Comparison of ENCODE assay signal across 8 cellular contexts in the genomic region with DNA sequence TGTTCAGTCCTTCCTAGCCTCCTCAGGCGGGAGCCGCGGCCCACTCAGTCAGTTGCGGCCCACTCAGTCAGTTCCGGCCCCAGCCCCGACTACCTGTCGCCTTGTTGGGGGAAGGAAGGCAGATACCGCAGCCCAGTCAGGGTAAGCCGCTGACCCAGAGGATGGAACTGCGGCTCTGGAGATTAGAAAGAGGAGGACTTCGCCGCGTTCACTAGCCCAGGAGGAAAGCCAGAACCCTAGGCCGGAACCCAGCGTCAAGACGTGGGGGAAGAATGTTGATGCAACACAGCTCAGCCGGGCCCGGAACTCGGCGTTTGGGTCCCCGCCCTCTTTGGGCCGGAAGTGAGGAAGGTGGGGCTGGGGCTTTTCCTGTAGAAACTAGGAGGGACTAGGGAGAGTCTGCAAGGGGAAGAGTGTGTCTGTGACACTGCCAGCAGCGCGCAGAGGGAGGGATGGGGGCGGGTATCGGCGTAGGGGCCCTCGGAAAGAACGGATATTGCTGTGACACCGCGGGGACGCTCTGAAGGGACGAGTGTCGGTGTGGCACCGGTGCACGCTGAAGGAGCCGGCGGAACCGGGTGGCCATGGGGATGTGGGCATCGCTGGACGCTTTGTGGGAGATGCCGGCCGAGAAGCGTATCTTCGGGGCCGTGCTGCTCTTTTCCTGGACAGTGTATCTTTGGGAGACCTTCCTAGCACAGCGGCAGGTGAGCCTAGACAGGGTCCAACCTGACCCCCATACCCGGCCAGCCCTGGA. TPM values are rescaled to one million over a fixed set of nuclear protein-coding genes. Genes with fewer than 3 reads are reported as not detected.
DNase-seq lines count a peak whose midpoint lies in the region; ATAC-seq and TF ChIP-seq lines count a peak whose summit lies in the region.

A gene (plus strand): TSS at position 549 of the 757 bp plus-strand sequence. CDS start 36 bp downstream, at position 585.

- DNase-seq in Calu3 (peak; percentile 95), HuH-7 (ENCODE audit: low spot score) (peak; percentile 84), endothelial cell (ENCODE audit: low spot score) (peak; percentile 94), mesothelial cell of epicardium (ENCODE audit: low spot score in 2 of 2, unreplicated experiment in 2 of 2) (peak; percentile 89 to 96)
- peak; percentile 96 for DNase-seq in activated CD8-positive, alpha-beta memory T cell treated with anti-CD3 and anti-CD28 coated beads, Interleukin-2, amount 50 U/mL, for 48 hours
- DNase-seq in stimulated activated CD8-positive, alpha-beta memory T cell treated with anti-CD3 and anti-CD28 coated beads, Interleukin-15, amount 100 ng/mL, for 48 hours (ENCODE audit: low read depth in 2 of 2): peak; percentile 93

- peak within 1 kb of the TSS; percentile 91 for H3K27ac ChIP-seq in OCI-LY3 (ENCODE audit: low read length)

- H3K4me1 ChIP-seq in OCI-LY3 (ENCODE audit: low read length): peaks cover 5% of the 10 kb centered on the region

- H3K9ac ChIP-seq in OCI-LY3 (ENCODE audit: low read length): peak within 1 kb of the TSS; percentile 95

- CTCF ChIA-PET in Calu3 (lab: Charles Lee): interaction anchor here (0.7 to 1.0 kb wide), 2 partner anchors 57 to 851 kb away, joined by 5 to 8 read pairs; no protein-coding TSS in a partner anchor

- H3K36me3 ChIP-seq in OCI-LY3 (replicated peaks; ENCODE audit: low read depth, low read length): peaks cover 14% of the 10 kb centered on the region

- no peaks in the 10 kb centered on the region for H3K9me3 Mint-ChIP-seq in Calu3 (ENCODE audit: low read depth, unreplicated experiment)
- no peaks in the 10 kb centered on the region for H3K9me3 Mint-ChIP-seq in endothelial cell (ENCODE audit: unreplicated experiment)
- H3K9me3 Mint-ChIP-seq in mesothelial cell of epicardium: no peaks in the 10 kb centered on the region

- no peaks in the 10 kb centered on the region for H3K27me3 Mint-ChIP-seq in Calu3 (ENCODE audit: unreplicated experiment)
- H3K27me3 Mint-ChIP-seq in endothelial cell (ENCODE audit: unreplicated experiment): peaks cover 17% of the 10 kb centered on the region
- no peaks in the 10 kb centered on the region for H3K27me3 Mint-ChIP-seq in mesothelial cell of epicardium (ENCODE audit: low read depth)

- H3K36me3 Mint-ChIP-seq in Calu3 (ENCODE audit: insufficient read depth, unreplicated experiment): peaks cover 29% of the 10 kb centered on the region
- peaks cover 22% of the 10 kb centered on the region for H3K36me3 Mint-ChIP-seq in endothelial cell (ENCODE audit: low read depth, unreplicated experiment)
- H3K36me3 Mint-ChIP-seq in mesothelial cell of epicardium: peaks cover 11% of the 10 kb centered on the region

- H3K27me3 ChIP-seq in OCI-LY3 (ENCODE audit: low read depth, low read length): no peaks in the 10 kb centered on the region

- H3K4me3 ChIP-seq in OCI-LY3 (ENCODE audit: low read length): peak within 1 kb of the TSS; percentile 100

- H3K27ac Mint-ChIP-seq in Calu3 (ENCODE audit: unreplicated experiment) (peak within 1 kb of the TSS; percentile 97), endothelial cell (ENCODE audit: unreplicated experiment) (peak within 1 kb of the TSS; percentile 99), mesothelial cell of epicardium (peak within 1 kb of the TSS; percentile 100)

- H3K79me2 ChIP-seq in OCI-LY3 (ENCODE audit: low read length): peaks cover 41% of the 10 kb centered on the region

- peak within 1 kb of the TSS; percentile 97 for H2AFZ ChIP-seq in OCI-LY3 (ENCODE audit: low read depth, low read length)

- no TSS peak for BruUV-seq in Calu3 (replicated peaks; lab: Mats Ljungman, UMichigan)

- peak; percentile 82 for ATAC-seq in GM21447 (IDR thresholded peaks at IDR 0.05; ENCODE audit: unreplicated experiment)

- intact Hi-C loops in Calu3 (cut with micrococcal nuclease; ENCODE audit: unreplicated experiment): no loop called here

- no peaks in the 10 kb centered on the region for H3K9me3 ChIP-seq in OCI-LY3 (ENCODE audit: insufficient read depth, low read length)

- no peaks in the 10 kb centered on the region for H4K20me1 ChIP-seq in OCI-LY3 (ENCODE audit: insufficient read depth, low read length)

- H3K4me1 Mint-ChIP-seq in Calu3 (ENCODE audit: low read depth, unreplicated experiment): peaks cover 15% of the 10 kb centered on the region
- peaks cover 6% of the 10 kb centered on the region for H3K4me1 Mint-ChIP-seq in endothelial cell (ENCODE audit: unreplicated experiment)
- peaks cover 19% of the 10 kb centered on the region for H3K4me1 Mint-ChIP-seq in mesothelial cell of epicardium

- H3K4me2 ChIP-seq in OCI-LY3 (ENCODE audit: low read length): peak within 1 kb of the TSS; percentile 83

- TF ChIP-seq CTCF in Calu3 (IDR thresholded peaks at IDR 0.05; ENCODE audit: unreplicated experiment): no peak
- TF ChIP-seq CTCF in OCI-LY3 (IDR thresholded peaks at IDR 0.05; ENCODE audit: low read depth, low read length): no peak
- no peak for TF ChIP-seq CTCF in endothelial cell (IDR thresholded peaks at IDR 0.05; ENCODE audit: unreplicated experiment)
- no peak for TF ChIP-seq CTCF in mesothelial cell of epicardium (IDR thresholded peaks at IDR 0.05; ENCODE audit: unreplicated experiment)

- H3K4me3 Mint-ChIP-seq in Calu3 (ENCODE audit: low read depth, unreplicated experiment): peak within 1 kb of the TSS; percentile 93
- peak within 1 kb of the TSS; percentile 97 for H3K4me3 Mint-ChIP-seq in endothelial cell (ENCODE audit: unreplicated experiment)
- H3K4me3 Mint-ChIP-seq in mesothelial cell of epicardium: peak within 1 kb of the TSS; percentile 93

RNA-seq across cellular contexts. Expression of the gene that starts here (rescaled TPM):
- total RNA-seq in Calu3 (2022) (60.1 and 62.0 TPM in 2 replicates), endothelial cell (ENCODE audit: unreplicated experiment) (32.9 TPM), mesothelial cell of epicardium (27.2 to 29.0 TPM (median 28.4 TPM) in 3 replicates)

Comparison
In these comparisons a context has a peak if more than half of its experiments do, and no peak if none do; other contexts are left out.
1. Peak in every context shown above with its lines: DNase-seq, ATAC-seq, H3K4me3 ChIP-seq and H3K27ac ChIP-seq.